Comparison of ENCODE assay signal across 31 cellular contexts in the genomic region with DNA sequence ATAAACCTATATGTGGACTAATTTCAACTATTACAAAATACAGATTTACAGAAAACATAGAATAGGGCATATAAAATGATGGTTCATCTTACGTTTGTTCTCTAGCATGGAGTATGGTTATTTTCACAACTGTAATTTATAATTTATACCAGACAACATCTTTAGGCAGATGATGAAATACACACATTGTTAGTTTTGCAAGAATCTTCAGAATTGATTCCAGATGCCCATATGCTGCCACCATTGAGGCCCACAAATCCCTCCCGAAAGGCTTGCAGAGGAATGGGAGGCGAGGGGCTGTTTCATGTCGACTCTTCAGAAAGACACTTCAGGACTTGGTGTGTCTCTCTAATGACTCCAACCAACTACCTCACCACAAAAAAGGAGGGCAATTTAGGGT. TPM values are rescaled to one million over a fixed set of nuclear protein-coding genes. Genes with fewer than 3 reads are reported as not detected.
"Had no signal": no experiment of that assay in that cellular context is flagged by ENCODE, and none has a peak within 500 bp of the region (broad histone marks: within the 10 kb centered on the region; RNA-seq: fewer than 3 reads in every experiment).

No MANE protein-coding gene starts in this region.

- DNase-seq: activated CD4-positive, alpha-beta T cell treated with anti-CD3 and anti-CD28 coated beads for 36 hours; activated CD4-positive, alpha-beta T cell treated with anti-CD3 and anti-CD28 coated beads, Interleukin-2, amount 10 ng/mL, durations not matched to agents 7 days and 5 days; activated CD4-positive, alpha-beta T cell treated with anti-CD3 and anti-CD28 coated beads, Interleukin-2, amount 50 U/mL, for 48 hours; activated CD8-positive, alpha-beta T cell treated with anti-CD3 and anti-CD28 coated beads, Interleukin-2, amount 10 ng/mL, durations not matched to agents 7 days and 5 days; activated gamma-delta T cell; activated naive CD4-positive, alpha-beta T cell treated with Interleukin-2 at 50 U/mL for 16 hours; activated naive CD8-positive, alpha-beta T cell treated with anti-CD3 and anti-CD28 coated beads, Interleukin-2, amount 10 ng/mL, durations not matched to agents 7 days and 5 days; activated T-cell treated with anti-CD3 and anti-CD28 coated beads, Interleukin-2, amount 50 U/mL, for 24 hours; adrenal gland; anterior cingulate cortex; caudate nucleus; MM.1S; NCI-H1092 treated with DMSO at 0.1 percent for 48 hours; NCI-H1417; NCI-H146; NCI-H187; NCI-H2029 treated with DMSO at 0.1 percent for 48 hours; NCI-H2107; NCI-H2171; NCI-H510A; NCI-H526; NCI-H748 treated with DMSO at 0.1 percent for 48 hours; NK-92 treated with Interleukin-12 subunit alpha and Interleukin-12 subunit beta, amount 100 ng/mL, for 24 hours; PC-3; SIG-M5 had no signal

- H3K9me3 ChIP-seq: adrenal gland had no signal

- H3K9ac ChIP-seq: KMS-11 had no signal

- H3K27ac ChIP-seq: adrenal gland, KMS-11, RWPE1 had no signal

- H3K4me3 ChIP-seq: adrenal gland had no signal

- H3K4me2 ChIP-seq: KMS-11 had no signal

- H3K4me1 ChIP-seq: adrenal gland had no signal

- H3K36me3 ChIP-seq: adrenal gland had no signal

RNA-seq across cellular contexts. Expression of a gene that starts 6.2 kb away (rescaled TPM):
- total RNA-seq: activated CD4-positive, alpha-beta T cell treated with anti-CD3 and anti-CD28 coated beads for 36 hours; activated CD4-positive, alpha-beta T cell treated with anti-CD3 and anti-CD28 coated beads, Interleukin-2, amount 10 ng/mL, durations not matched to agents 7 days and 5 days; activated CD8-positive, alpha-beta T cell treated with anti-CD3 and anti-CD28 coated beads, Interleukin-2, amount 10 ng/mL, durations not matched to agents 7 days and 5 days; activated naive CD8-positive, alpha-beta T cell treated with anti-CD3 and anti-CD28 coated beads, Interleukin-2, amount 10 ng/mL, durations not matched to agents 7 days and 5 days; activated T-helper 2 cell treated with anti-CD3 and anti-CD28 coated beads, Interferon-gamma antibody, Interleukin-2, Interleukin-4, amounts not matched to agents 10 μg/mL and 5 μg/mL and 100 μg/mL, durations not matched to agents 14 hours and 24 hours and 36 hours; bronchial epithelial cell; LHCN-M2; SK-MEL-5 had no signal

RNA-seq across cellular contexts. Expression of a gene that starts 59.4 kb away (rescaled TPM):
- total RNA-seq: activated CD8-positive, alpha-beta T cell treated with anti-CD3 and anti-CD28 coated beads, Interleukin-2, amount 10 ng/mL, durations not matched to agents 7 days and 5 days; LHCN-M2; PC-3; SK-MEL-5 had no signal
